Comparison of ENCODE assay signal across 23 cellular contexts in genomic region chr19:4199699-4200293, GRCh38. TPM values are rescaled to one million over a fixed set of nuclear protein-coding genes. Genes with fewer than 3 reads are reported as not detected.
DNase-seq lines count a peak whose midpoint lies in the region; ATAC-seq and TF ChIP-seq lines count a peak whose summit lies in the region.
"Had no signal": no experiment of that assay in that cellular context is flagged by ENCODE, and none has a peak within 500 bp of the region (broad histone marks: within the 10 kb centered on the region; RNA-seq: fewer than 3 reads in every experiment).

No MANE protein-coding gene starts in this region.

- peak; percentile 37 for DNase-seq in NCI-H748 (lab: John Stamatoyannopoulos, UW; ENCODE audit: unreplicated experiment)
- no peak for DNase-seq in NCI-H748 treated with DMSO at 0.1 percent for 48 hours (lab: John Stamatoyannopoulos, UW)
- DNase-seq in NCI-H2196 treated with DMSO at 0.1 percent for 48 hours (lab: John Stamatoyannopoulos, UW; ENCODE audit: unreplicated experiment), result peak; percentile 21
- DNase-seq in hepatocyte (ENCODE audit: low spot score), result peak; percentile 38
- DNase-seq in aorta, result no peak
- no peak for DNase-seq in MV-4-11 (lab: John Stamatoyannopoulos, UW)
- DNase-seq in GM20000 (ENCODE audit: low spot score), result no peak
- no peak for DNase-seq in ascending aorta (ENCODE audit: low spot score in 2 of 2)
- DNase-seq: activated CD4-positive, alpha-beta T cell treated with anti-CD3 and anti-CD28 coated beads for 4 hours; activated CD8-positive, alpha-beta memory T cell treated with anti-CD3 and anti-CD28 coated beads, Interleukin-2, amount 50 U/mL, for 48 hours; activated naive CD4-positive, alpha-beta T cell treated with anti-CD3 and anti-CD28 coated beads for 36 hours; body of pancreas; CD8-positive, alpha-beta memory T cell; dermis blood vessel endothelial cell; head of caudate nucleus; NCI-H2029; NK-92 treated with Interleukin-12 subunit alpha and Interleukin-12 subunit beta, amount 100 ng/mL, for 24 hours; SHP77 treated with DMSO at 0.1 percent for 48 hours; upper lobe of right lung had no signal

- no peak overlapping the region for H2AFZ ChIP-seq in hepatocyte

- H4K20me1 ChIP-seq in hepatocyte (ENCODE audit: insufficient read depth, poor library complexity, severe bottlenecking), result no peaks in the 10 kb centered on the region

- WGBS in hepatocyte (ENCODE audit: low lambda C conversion rate, missing lambda C conversion rate), result 35% methylated on average over 24 of the region's 33 CpGs
- WGBS in aorta, 2 donors, result 75 to 81% methylated on average over 29 to 33 of the region's 33 CpGs

- H3K27me3 ChIP-seq in hepatocyte (peaks cover 55% of the 10 kb centered on the region), aorta (ENCODE audit: control insufficient read depth in 1 of 2, insufficient read depth in 2 of 2, low read length in 1 of 2) (no peaks in the 10 kb centered on the region), ascending aorta (peaks cover 7% of the 10 kb centered on the region)

- H3K36me3 ChIP-seq in hepatocyte (replicated peaks; ENCODE audit: insufficient read depth, low read depth) (no peaks in the 10 kb centered on the region), aorta (ENCODE audit: control insufficient read depth in 1 of 2, insufficient read depth in 2 of 2, low read length in 1 of 2) (no peaks in the 10 kb centered on the region), ascending aorta (no peaks in the 10 kb centered on the region)
- H3K36me3 ChIP-seq: pancreas, upper lobe of right lung had no signal

- ATAC-seq in aorta (ENCODE audit: low FRiP score), result peak; percentile 44
- ATAC-seq: body of pancreas; esophagus mucosa; pancreas; stimulated activated effector memory CD8-positive, alpha-beta T cell treated with anti-CD3 and anti-CD28 coated beads, Interleukin-12 subunit alpha, Interleukin-12 subunit beta, amount 100 ng/mL, for 72 hours; upper lobe of right lung had no signal

- intact Hi-C loops in aorta (cut with DNase I), result loop anchor here (5.0 kb wide), 1 partner anchor 212 kb away; the partner anchor contains the start of gene EEF2 (in 2 of the 2)
- intact Hi-C loops in ascending aorta (cut with DNase I), result loop anchor here (10.0 kb wide), 1 partner anchor 55 kb away; no protein-coding TSS in a partner anchor

- no peak overlapping the region for H3K4me2 ChIP-seq in hepatocyte

- H3K9me3 ChIP-seq in hepatocyte (ENCODE audit: low read depth) (no peaks in the 10 kb centered on the region), aorta (ENCODE audit: control insufficient read depth, low read length) (no peaks in the 10 kb centered on the region), ascending aorta (no peaks in the 10 kb centered on the region)
- H3K9me3 ChIP-seq: body of pancreas, pancreas, upper lobe of right lung had no signal

- H3K27ac ChIP-seq in hepatocyte (no peak overlapping the region), aorta (ENCODE audit: low read depth in 1 of 2, low read length in 2 of 2) (no peak overlapping the region), ascending aorta (no peak overlapping the region)
- H3K27ac ChIP-seq: body of pancreas, pancreas, upper lobe of right lung had no signal

- peaks cover 4% of the 10 kb centered on the region for H3K4me1 ChIP-seq in hepatocyte (ENCODE audit: insufficient read depth)
- H3K4me1 ChIP-seq in aorta (ENCODE audit: control insufficient read depth in 1 of 2, insufficient read depth in 2 of 2, low read length in 2 of 2), result no peaks in the 10 kb centered on the region
- H3K4me1 ChIP-seq in ascending aorta, result no peaks in the 10 kb centered on the region

- H3K9me2 ChIP-seq in hepatocyte (replicated peaks; ENCODE audit: insufficient read depth), result no peaks in the 10 kb centered on the region

- H3K4me3 ChIP-seq in hepatocyte (no peak overlapping the region), aorta (ENCODE audit: low read length in 2 of 2) (no peak overlapping the region), ascending aorta (no peak overlapping the region)
- H3K4me3 ChIP-seq: body of pancreas, pancreas, upper lobe of right lung had no signal

- TF ChIP-seq CTCF in hepatocyte (IDR thresholded peaks at IDR 0.05; ENCODE audit: poor library complexity) (peak; percentile 30), GM20000 (IDR thresholded peaks at IDR 0.05; ENCODE audit: extremely low read depth, missing control alignments) (no peak), ascending aorta (IDR thresholded peaks at IDR 0.05) (no peak)

- H3K79me2 ChIP-seq in hepatocyte, result no peaks in the 10 kb centered on the region

RNA-seq across cellular contexts. Expression of gene ANKRD24, which starts 17.3 kb away (rescaled TPM):
- 0.84 and 3.4 TPM in 2 replicates for total RNA-seq in hepatocyte
- polyA plus RNA-seq in hepatocyte, result 1.5 and 2.0 TPM in 2 replicates
- under 1 TPM; 0.29 to 0.63 TPM for total RNA-seq in aorta
- 1 to 10 TPM in 1 of 2 donors, under 1 TPM in 1; 0.74 to 1.6 TPM for polyA plus RNA-seq in aorta
- not detected for total RNA-seq in ascending aorta
- total RNA-seq: skeletal muscle tissue had no signal

RNA-seq across cellular contexts. Expression of gene SIRT6, which starts 17.4 kb away (rescaled TPM):
- total RNA-seq in hepatocyte (15.6 and 15.7 TPM in 2 replicates), aorta (10 to 100 TPM; 19.4 to 23.5 TPM), ascending aorta (5.9 TPM)
- polyA plus RNA-seq in hepatocyte (9.9 and 16.8 TPM in 2 replicates), aorta (10 to 100 TPM; 13.5 to 26.1 TPM)

RNA-seq across cellular contexts. Expression of gene EBI3, which starts 29.5 kb away (rescaled TPM):
- total RNA-seq in hepatocyte, result 3.0 and 5.9 TPM in 2 replicates
- 7.6 and 8.2 TPM in 2 replicates for polyA plus RNA-seq in hepatocyte
- total RNA-seq in aorta, result 1 to 10 TPM; 3.3 to 3.7 TPM
- polyA plus RNA-seq in aorta, result 1 to 10 TPM; 1.3 to 7.9 TPM
- not detected for total RNA-seq in ascending aorta
- total RNA-seq: skeletal muscle tissue had no signal
- polyA plus RNA-seq: CD8-positive, alpha-beta memory T cell had no signal

RNA-seq across cellular contexts. Expression of gene CREB3L3, which starts 46.4 kb away (rescaled TPM):
- total RNA-seq in hepatocyte (21.7 and 31.9 TPM in 2 replicates), aorta (not detected), ascending aorta (2.8 TPM)
- polyA plus RNA-seq in hepatocyte (31.2 and 48.5 TPM in 2 replicates), aorta (10 to 100 TPM in 1 of 2 donors, under 1 TPM in 1; 0.15 to 25.2 TPM)
- total RNA-seq: activated naive CD4-positive, alpha-beta T cell treated with anti-CD3 and anti-CD28 coated beads for 36 hours; CD8-positive, alpha-beta memory T cell; dermis blood vessel endothelial cell; esophagus mucosa; skeletal muscle tissue; upper lobe of right lung had no signal

RNA-seq across cellular contexts. Expression of gene YJU2, which starts 47.1 kb away (rescaled TPM):
- total RNA-seq in hepatocyte (12.3 and 18.8 TPM in 2 replicates), aorta (10 to 100 TPM; 12.5 to 15.0 TPM), ascending aorta (64.6 TPM)
- polyA plus RNA-seq in hepatocyte (13.1 and 16.0 TPM in 2 replicates), aorta (10 to 100 TPM; 12.4 to 25.2 TPM)

Comparison
In these comparisons a context has a peak if more than half of its experiments do, and no peak if none do; other contexts are left out.
1. DNase-seq: peak in NCI-H748 (single experiment), NCI-H2196 treated with DMSO at 0.1 percent for 48 hours (single experiment) and hepatocyte (single experiment); none in NCI-H748 treated with DMSO at 0.1 percent for 48 hours (single experiment), aorta (0 of 2), MV-4-11 (single experiment), GM20000 (single experiment) and ascending aorta (0 of 2).